Comparison of ENCODE assay signal across 14 cellular contexts in genomic region chr7:72335561-72336381, GRCh38.
DNase-seq lines count a peak whose midpoint lies in the region; ATAC-seq and TF ChIP-seq lines count a peak whose summit lies in the region.
"Had no signal": no experiment of that assay in that cellular context is flagged by ENCODE, and none has a peak within 500 bp of the region (broad histone marks: within the 10 kb centered on the region; RNA-seq: fewer than 3 reads in every experiment).

No MANE protein-coding gene starts in this region.

- TF ChIP-seq CTCF in left ventricle myocardium inferior (IDR thresholded peaks at IDR 0.05; ENCODE audit: borderline replicate concordance) (no peak), heart left ventricle (IDR thresholded peaks at IDR 0.05) (no peak), lower leg skin (IDR thresholded peaks at IDR 0.05) (no peak), vagina (IDR thresholded peaks at IDR 0.05) (no peak), left lung (IDR thresholded peaks at IDR 0.05) (no peak), omental fat pad (IDR thresholded peaks at IDR 0.05) (no peak)

- H3K4me1 ChIP-seq in left ventricle myocardium inferior (peaks cover 19% of the 10 kb centered on the region), heart left ventricle (peaks cover 0 to 20% (median 0%) of the 10 kb centered on the region in 12 donors), ectodermal cell (ENCODE audit: control insufficient read depth, insufficient read depth, low read length) (no peaks in the 10 kb centered on the region), vagina (peaks cover 19% of the 10 kb centered on the region), left lung (no peaks in the 10 kb centered on the region)
- H3K4me1 ChIP-seq: ascending aorta, foreskin keratinocyte had no signal

- WGBS in heart left ventricle, 4 donors, result 2 to 3% (median 3%) methylated on average over 20 to 62 of the region's 62 CpGs
- WGBS in ectodermal cell, 2 experiments, result 1% methylated on average over 62 of the region's 62 CpGs
- WGBS in lower leg skin, 2 donors, result 2 to 7% methylated on average over 23 to 41 of the region's 62 CpGs

- no peak overlapping the region for H3K27ac ChIP-seq in left ventricle myocardium inferior (replicated peaks)
- H3K27ac ChIP-seq in heart left ventricle, result no peak overlapping the region
- H3K27ac ChIP-seq in ectodermal cell (ENCODE audit: insufficient read depth, low read depth, low read length, poor library complexity, severe bottlenecking), result no peak overlapping the region
- peak overlapping the region; percentile 47 for H3K27ac ChIP-seq in vagina
- no peak overlapping the region for H3K27ac ChIP-seq in left lung
- H3K27ac ChIP-seq: ascending aorta, foreskin keratinocyte, neutrophil had no signal

- H3K4me3 ChIP-seq in left ventricle myocardium inferior (peak overlapping the region; percentile 53), heart left ventricle (peak overlapping the region in 5 of 12 donors; percentile 15 to 39 (median 17)), ectodermal cell (ENCODE audit: insufficient read depth, low read depth, low read length) (peak overlapping the region; percentile 58), lower leg skin (ENCODE audit: low read depth, poor library complexity, severe bottlenecking) (peak overlapping the region; percentile 10), vagina (peak overlapping the region; percentile 48 to 50), left lung (no peak overlapping the region)
- H3K4me3 ChIP-seq: ascending aorta had no signal

- H3K9me3 ChIP-seq in left ventricle myocardium inferior (replicated peaks) (peaks cover 15% of the 10 kb centered on the region), heart left ventricle (peaks cover 0 to 9% (median 0%) of the 10 kb centered on the region in 12 donors), ectodermal cell (ENCODE audit: control insufficient read depth, low read length) (no peaks in the 10 kb centered on the region), vagina (no peaks in the 10 kb centered on the region), left lung (peaks cover 0 to 5% of the 10 kb centered on the region in 2 donors)
- H3K9me3 ChIP-seq: ascending aorta, neutrophil had no signal

- no peaks in the 10 kb centered on the region for H3K36me3 ChIP-seq in left ventricle myocardium inferior
- H3K36me3 ChIP-seq in heart left ventricle, result no peaks in the 10 kb centered on the region
- H3K36me3 ChIP-seq in ectodermal cell (ENCODE audit: control insufficient read depth, insufficient read depth, low read length), result no peaks in the 10 kb centered on the region
- no peaks in the 10 kb centered on the region for H3K36me3 ChIP-seq in vagina
- no peaks in the 10 kb centered on the region for H3K36me3 ChIP-seq in left lung
- H3K36me3 ChIP-seq: ascending aorta, neutrophil had no signal

- DNase-seq in left ventricle myocardium inferior, result no peak
- DNase-seq in heart left ventricle, result no peak
- DNase-seq in lower leg skin (ENCODE audit: low spot score in 2 of 2), result no peak
- DNase-seq in vagina (ENCODE audit: extremely low spot score in 2 of 2), result no peak
- no peak for DNase-seq in left lung
- no peak for DNase-seq in omental fat pad (ENCODE audit: low spot score)
- DNase-seq: activated CD4-positive, alpha-beta T cell treated with anti-CD3 and anti-CD28 coated beads, Interleukin-2, amount 50 U/mL, for 48 hours; activated gamma-delta T cell treated with Interleukin-2 at 50 U/mL for 16 hours; foreskin keratinocyte; left cardiac atrium had no signal

- intact Hi-C loops in left ventricle myocardium inferior (cut with micrococcal nuclease), result no loop called here
- intact Hi-C loops in heart left ventricle (cut with DNase I), result no loop called here
- intact Hi-C loops in lower leg skin (cut with DNase I; ENCODE audit: low total_unique reads), result no loop called here
- intact Hi-C loops in vagina (cut with DNase I), result no loop called here
- intact Hi-C loops in left lung (cut with DNase I), result no loop called here

- TF ChIP-seq POLR2A in heart left ventricle (IDR thresholded peaks at IDR 0.05), result no peak
- TF ChIP-seq POLR2A in lower leg skin (IDR thresholded peaks at IDR 0.05), result no peak
- TF ChIP-seq POLR2A in vagina (IDR thresholded peaks at IDR 0.05), result no peak

- H3K27me3 ChIP-seq in left ventricle myocardium inferior (ENCODE audit: low read depth) (peaks cover 98% of the 10 kb centered on the region), heart left ventricle (peaks cover 22 to 74% (median 42%) of the 10 kb centered on the region in 9 donors), ectodermal cell (ENCODE audit: control insufficient read depth, insufficient read depth, low read length, poor library complexity, severe bottlenecking) (peaks cover 52% of the 10 kb centered on the region), vagina (no peaks in the 10 kb centered on the region), left lung (peaks cover 34 to 47% of the 10 kb centered on the region in 2 donors)
- H3K27me3 ChIP-seq: ascending aorta had no signal

- no peak for ATAC-seq in heart left ventricle
- no peak for ATAC-seq in left lung
- no peak for ATAC-seq in omental fat pad (ENCODE audit: low FRiP score)
- ATAC-seq in GM19463 (IDR thresholded peaks at IDR 0.05; ENCODE audit: unreplicated experiment), result no peak
- ATAC-seq: left cardiac atrium had no signal

Comparison
In these comparisons a context has a peak if more than half of its experiments do, and no peak if none do; other contexts are left out.
1. H3K4me3 ChIP-seq: peak in left ventricle myocardium inferior (single experiment), ectodermal cell (single experiment), lower leg skin (single experiment) and vagina (2 of 2); none in left lung (0 of 2).